In the genomic region with DNA sequence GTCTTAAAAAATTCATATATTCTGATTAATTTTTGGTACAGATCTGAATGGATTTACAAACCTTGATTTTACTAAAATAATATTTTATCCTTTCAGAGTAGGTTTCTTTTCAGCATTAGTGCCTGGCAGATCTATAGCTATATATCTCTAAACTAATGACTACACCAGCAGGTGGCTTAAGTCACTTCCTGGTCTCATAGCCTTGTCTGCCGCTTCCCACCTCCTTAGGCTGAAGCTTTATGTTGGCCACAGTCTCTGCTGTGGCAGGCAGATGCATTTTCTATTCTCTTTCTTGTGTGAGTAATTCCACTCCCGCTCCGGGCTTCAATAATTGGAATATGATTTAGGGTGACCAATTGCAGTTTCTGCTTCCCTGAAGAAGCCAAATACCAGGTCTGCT, we compare ENCODE assay signal across 19 cellular contexts.
"Had no signal": no experiment of that assay in that cellular context is flagged by ENCODE, and none has a peak within 500 bp of the region (broad histone marks: within the 10 kb centered on the region; RNA-seq: fewer than 3 reads in every experiment).

No MANE protein-coding gene starts in this region.

- H3K4me3 ChIP-seq: cardiac muscle cell, esophagus squamous epithelium, lower lobe of right lung had no signal

- DNase-seq: activated CD4-positive, alpha-beta T cell treated with anti-CD3 and anti-CD28 coated beads for 1 hour; activated naive CD8-positive, alpha-beta T cell treated with anti-CD3 and anti-CD28 coated beads for 36 hours; activated T-cell treated with anti-CD3 and anti-CD28 coated beads for 4 hours; amniotic stem cell; effector CD8-positive, alpha-beta T cell; esophagus squamous epithelium; left colon; lower lobe of right lung; nucleus accumbens; posterior cingulate gyrus; retina; stimulated activated CD4-positive, alpha-beta T cell treated with anti-CD3 and anti-CD28 coated beads, Interleukin-1b, Interleukin-23, amount 100 ng/mL, for 48 hours; stimulated activated CD8-positive, alpha-beta memory T cell treated with anti-CD3 and anti-CD28 coated beads, Interleukin-4, amount 100 ng/mL, for 48 hours; stimulated activated naive CD4-positive, alpha-beta T cell had no signal

- H3K36me3 Mint-ChIP-seq: activated naive CD8-positive, alpha-beta T cell treated with anti-CD3 and anti-CD28 coated beads for 36 hours; mesothelial cell of epicardium; natural killer cell treated with Interleukin-12 subunit alpha and Interleukin-12 subunit beta and Interleukin-15 and Interleukin-18, amount 100 ng/mL, for 72 hours had no signal

- H3K9me3 ChIP-seq: esophagus squamous epithelium, lower lobe of right lung had no signal

- H3K27ac ChIP-seq: cardiac muscle cell, esophagus squamous epithelium, lower lobe of right lung, VCaP had no signal

- H3K4me1 ChIP-seq: esophagus squamous epithelium, lower lobe of right lung had no signal

- H3K4me3 Mint-ChIP-seq: activated naive CD8-positive, alpha-beta T cell treated with anti-CD3 and anti-CD28 coated beads for 36 hours; dendritic cell treated with granulocyte-macrophage colony-stimulating factor and Interleukin-4, amounts not matched to agents 40 ng/mL and 50 ng/mL, for 4 days; mesothelial cell of epicardium; natural killer cell treated with Interleukin-12 subunit alpha and Interleukin-12 subunit beta and Interleukin-15 and Interleukin-18, amount 100 ng/mL, for 72 hours had no signal

- H3K27me3 ChIP-seq: cardiac muscle cell, esophagus squamous epithelium had no signal

- ATAC-seq: left colon; lower lobe of right lung; natural killer cell treated with Interleukin-12 subunit alpha and Interleukin-12 subunit beta and Interleukin-15 and Interleukin-18, amount 100 ng/mL, for 72 hours had no signal

- H3K27me3 Mint-ChIP-seq: activated naive CD8-positive, alpha-beta T cell treated with anti-CD3 and anti-CD28 coated beads for 36 hours; dendritic cell treated with granulocyte-macrophage colony-stimulating factor and Interleukin-4, amounts not matched to agents 40 ng/mL and 50 ng/mL, for 4 days; natural killer cell treated with Interleukin-12 subunit alpha and Interleukin-12 subunit beta and Interleukin-15 and Interleukin-18, amount 100 ng/mL, for 72 hours had no signal

- H3K27ac Mint-ChIP-seq: activated naive CD8-positive, alpha-beta T cell treated with anti-CD3 and anti-CD28 coated beads for 36 hours; dendritic cell treated with granulocyte-macrophage colony-stimulating factor and Interleukin-4, amounts not matched to agents 40 ng/mL and 50 ng/mL, for 4 days; mesothelial cell of epicardium; natural killer cell treated with Interleukin-12 subunit alpha and Interleukin-12 subunit beta and Interleukin-15 and Interleukin-18, amount 100 ng/mL, for 72 hours had no signal

- H3K4me1 Mint-ChIP-seq: activated naive CD8-positive, alpha-beta T cell treated with anti-CD3 and anti-CD28 coated beads for 36 hours; mesothelial cell of epicardium had no signal

- H3K36me3 ChIP-seq: cardiac muscle cell, esophagus squamous epithelium, lower lobe of right lung had no signal
